Comparison of ENCODE assay signal across 17 cellular contexts in genomic region chr5:57370376-57370775, GRCh38.
A peak's percentile ranks its signal among the peaks of the same experiment; 100 is the strongest.
DNase-seq lines count a peak whose midpoint lies in the region; ATAC-seq and TF ChIP-seq lines count a peak whose summit lies in the region.
"Had no signal": no experiment of that assay in that cellular context is flagged by ENCODE, and none has a peak within 500 bp of the region (broad histone marks: within the 10 kb centered on the region; RNA-seq: fewer than 3 reads in every experiment).

No MANE protein-coding gene starts in this region.

- H3K27me3 ChIP-seq in psoas muscle (ENCODE audit: insufficient read depth in 3 of 3, low read length in 2 of 3), result peaks cover 0 to 2% (median 0%) of the 10 kb centered on the region in 3 donors
- H3K27me3 ChIP-seq: BLaER1 had no signal

- H3K4me3 Mint-ChIP-seq in stimulated activated effector memory CD8-positive, alpha-beta T cell treated with anti-CD3 and anti-CD28 coated beads, Interleukin-12 subunit alpha, Interleukin-12 subunit beta, amount 100 ng/mL, for 72 hours, result no peak overlapping the region
- H3K4me3 Mint-ChIP-seq: CD8-positive, alpha-beta memory T cell had no signal

- no peaks in the 10 kb centered on the region for H3K36me3 ChIP-seq in psoas muscle (ENCODE audit: insufficient read depth in 1 of 2, low read depth in 1 of 2)
- H3K36me3 ChIP-seq: BLaER1, HAP-1 had no signal

- no peaks in the 10 kb centered on the region for H3K9me3 Mint-ChIP-seq in stimulated activated effector memory CD8-positive, alpha-beta T cell treated with anti-CD3 and anti-CD28 coated beads, Interleukin-12 subunit alpha, Interleukin-12 subunit beta, amount 100 ng/mL, for 72 hours
- H3K9me3 Mint-ChIP-seq: CD8-positive, alpha-beta memory T cell had no signal

- intact Hi-C loops in Right ventricle myocardium superior (cut with DNase I), result no loop called here
- intact Hi-C loops in psoas muscle (cut with DNase I), result no loop called here

- DNase-seq in DMS53 (lab: John Stamatoyannopoulos, UW), result peak; percentile 48
- DNase-seq in DMS53 treated with DMSO at 0.1 percent for 48 hours (lab: John Stamatoyannopoulos, UW; ENCODE audit: unreplicated experiment), result no peak
- DNase-seq in HT-29 (ENCODE audit: low spot score), result peak; percentile 75
- peak; percentile 83 for DNase-seq in SK-MEL-5 (ENCODE audit: low read depth, low spot score)
- no peak for DNase-seq in Right ventricle myocardium superior
- DNase-seq in psoas muscle, result no peak
- no peak for DNase-seq in stimulated activated effector memory CD8-positive, alpha-beta T cell treated with anti-CD3 and anti-CD28 coated beads, Interleukin-12 subunit alpha, Interleukin-12 subunit beta, amount 100 ng/mL, for 72 hours (ENCODE audit: low spot score in 2 of 2)
- DNase-seq: 8988T; AML-193; CD8-positive, alpha-beta memory T cell; DND-41; GDM1; KBM-7 had no signal

- H3K4me3 ChIP-seq in psoas muscle, result no peak overlapping the region
- H3K4me3 ChIP-seq: BLaER1, HAP-1 had no signal

- H3K4me1 ChIP-seq in psoas muscle, result no peaks in the 10 kb centered on the region
- H3K4me1 ChIP-seq: BLaER1, HAP-1 had no signal

- H3K4me1 Mint-ChIP-seq in stimulated activated effector memory CD8-positive, alpha-beta T cell treated with anti-CD3 and anti-CD28 coated beads, Interleukin-12 subunit alpha, Interleukin-12 subunit beta, amount 100 ng/mL, for 72 hours, result no peaks in the 10 kb centered on the region
- H3K4me1 Mint-ChIP-seq: CD8-positive, alpha-beta memory T cell had no signal

- no peak overlapping the region for H3K27ac Mint-ChIP-seq in stimulated activated effector memory CD8-positive, alpha-beta T cell treated with anti-CD3 and anti-CD28 coated beads, Interleukin-12 subunit alpha, Interleukin-12 subunit beta, amount 100 ng/mL, for 72 hours
- H3K27ac Mint-ChIP-seq: CD8-positive, alpha-beta memory T cell had no signal

- 76 to 79% (median 77%) methylated on average over 2 of the region's 2 CpGs for WGBS in psoas muscle, 3 donors

- H3K9me3 ChIP-seq in psoas muscle, result no peaks in the 10 kb centered on the region
- H3K9me3 ChIP-seq: BLaER1, Caco-2, HAP-1 had no signal

- H3K27ac ChIP-seq in psoas muscle, result no peak overlapping the region
- H3K27ac ChIP-seq: BLaER1, HL-60 had no signal

- ATAC-seq in Right ventricle myocardium superior (ENCODE audit: poor library complexity) (no peak), psoas muscle (no peak)
- ATAC-seq in stimulated activated effector memory CD8-positive, alpha-beta T cell treated with anti-CD3 and anti-CD28 coated beads, Interleukin-12 subunit alpha, Interleukin-12 subunit beta, amount 100 ng/mL, for 72 hours, result no peak

- in situ Hi-C loops in SK-MEL-5 (cut with HindIII; ENCODE audit: low pct_unique_long_range_greater_than_20kb, low sequenced_read_pairs), result no loop called here

- no peaks in the 10 kb centered on the region for H3K36me3 Mint-ChIP-seq in stimulated activated effector memory CD8-positive, alpha-beta T cell treated with anti-CD3 and anti-CD28 coated beads, Interleukin-12 subunit alpha, Interleukin-12 subunit beta, amount 100 ng/mL, for 72 hours
- H3K36me3 Mint-ChIP-seq: CD8-positive, alpha-beta memory T cell had no signal

- no peak for TF ChIP-seq CTCF in psoas muscle (IDR thresholded peaks at IDR 0.05)

Comparison
In these comparisons a context has a peak if more than half of its experiments do, and no peak if none do; other contexts are left out.
1. DNase-seq: peak in DMS53 (single experiment), HT-29 (single experiment) and SK-MEL-5 (single experiment); none in DMS53 treated with DMSO at 0.1 percent for 48 hours (single experiment), Right ventricle myocardium superior (single experiment), psoas muscle (0 of 2) and stimulated activated effector memory CD8-positive, alpha-beta T cell treated with anti-CD3 and anti-CD28 coated beads, Interleukin-12 subunit alpha, Interleukin-12 subunit beta, amount 100 ng/mL, for 72 hours (0 of 2).